10 cellular contexts compared by ENCODE assay signal in the genomic region with DNA sequence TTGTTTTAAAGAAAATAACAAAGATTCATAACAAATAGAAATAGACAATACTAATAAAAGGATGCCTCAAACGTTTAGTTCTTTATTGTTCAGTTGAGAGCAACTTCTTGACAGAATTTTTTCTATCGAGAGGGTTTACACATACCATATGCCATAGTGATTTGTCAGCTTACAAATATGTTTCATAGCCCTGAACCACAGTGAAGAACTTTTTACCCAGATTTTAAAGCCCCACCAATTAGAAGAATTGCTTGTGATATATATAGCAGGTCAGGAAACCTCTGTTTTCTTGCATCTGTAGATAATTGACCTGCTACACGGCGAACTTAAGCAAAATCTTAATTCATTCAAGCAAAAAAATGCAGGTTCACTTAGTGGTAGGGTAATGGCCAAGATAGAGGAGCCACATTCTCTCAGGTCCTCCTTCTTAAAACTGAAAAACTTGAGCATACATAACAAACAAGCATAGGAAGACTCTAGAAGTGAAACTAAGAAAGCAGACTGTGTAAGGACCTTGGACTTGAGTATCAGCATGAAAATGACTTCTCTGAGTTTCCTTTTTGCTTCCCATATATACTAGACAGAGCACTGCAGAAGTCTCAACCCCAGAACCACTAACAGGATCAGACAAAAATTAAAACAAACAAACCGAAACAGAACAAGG. TPM values are rescaled to one million over a fixed set of nuclear protein-coding genes. Genes with fewer than 3 reads are reported as not detected.
A peak's percentile ranks its signal among the peaks of the same experiment; 100 is the strongest.
DNase-seq lines count a peak whose midpoint lies in the region; ATAC-seq and TF ChIP-seq lines count a peak whose summit lies in the region.
"Had no signal": no experiment of that assay in that cellular context is flagged by ENCODE, and none has a peak within 500 bp of the region (broad histone marks: within the 10 kb centered on the region; RNA-seq: fewer than 3 reads in every experiment).

No MANE protein-coding gene starts in this region.

- ATAC-seq in GM19452 (IDR thresholded peaks at IDR 0.05; ENCODE audit: unreplicated experiment) (peak; percentile 96), HG02884 (IDR thresholded peaks at IDR 0.05; ENCODE audit: unreplicated experiment) (peak; percentile 81), omental fat pad (ENCODE audit: low FRiP score) (no peak)

- H3K4me1 ChIP-seq in testis = no peaks in the 10 kb centered on the region

- H3K4me3 Mint-ChIP-seq in Calu3 (ENCODE audit: low read depth, unreplicated experiment) = peak overlapping the region; percentile 22
- H3K4me3 Mint-ChIP-seq: activated B cell treated with CpG ODN at 0.5 μM for 24 hours; activated naive CD4-positive, alpha-beta T cell treated with anti-CD3 and anti-CD28 coated beads, Interleukin-2, amount 50 U/mL, for 24 hours had no signal

- DNase-seq in Calu3 (no peak), HT1080 (ENCODE audit: low read depth) (peak; percentile 7), omental fat pad (ENCODE audit: low spot score) (no peak), amygdala (lab: John Stamatoyannopoulos, UW) (no peak), GM19240 (ENCODE audit: insufficient read length, low spot score) (no peak), testis (no peak)
- DNase-seq: activated B cell treated with CpG ODN at 0.5 μM for 24 hours had no signal

- no peak overlapping the region for H3K27ac ChIP-seq in testis

- H3K27me3 Mint-ChIP-seq in Calu3 (ENCODE audit: unreplicated experiment) = no peaks in the 10 kb centered on the region
- H3K27me3 Mint-ChIP-seq: activated B cell treated with CpG ODN at 0.5 μM for 24 hours; activated naive CD4-positive, alpha-beta T cell treated with anti-CD3 and anti-CD28 coated beads, Interleukin-2, amount 50 U/mL, for 24 hours had no signal

- H3K27me3 ChIP-seq in testis = no peaks in the 10 kb centered on the region

- peak overlapping the region; percentile 7 for H3K27ac Mint-ChIP-seq in Calu3 (ENCODE audit: unreplicated experiment)
- H3K27ac Mint-ChIP-seq: activated B cell treated with CpG ODN at 0.5 μM for 24 hours; activated naive CD4-positive, alpha-beta T cell treated with anti-CD3 and anti-CD28 coated beads, Interleukin-2, amount 50 U/mL, for 24 hours had no signal

- H3K4me3 ChIP-seq in testis = no peak overlapping the region

- H3K36me3 ChIP-seq in testis (ENCODE audit: low read depth, missing control alignments) = no peaks in the 10 kb centered on the region

- no peaks in the 10 kb centered on the region for H3K9me3 ChIP-seq in testis

- intact Hi-C loops in Calu3 (cut with micrococcal nuclease; ENCODE audit: unreplicated experiment) = no loop called here
- intact Hi-C loops in testis (cut with DNase I; ENCODE audit: low total_unique reads) = no loop called here

- TF ChIP-seq CTCF in Calu3 (IDR thresholded peaks at IDR 0.05; ENCODE audit: unreplicated experiment) (no peak), omental fat pad (IDR thresholded peaks at IDR 0.05) (no peak), testis (IDR thresholded peaks at IDR 0.05) (no peak)

- no peak for TF ChIP-seq POLR2A in testis (IDR thresholded peaks at IDR 0.05)

- BruUV-seq in Calu3 (replicated peaks; lab: Mats Ljungman, UMichigan) = no TSS peak

- H3K9me3 Mint-ChIP-seq in Calu3 (ENCODE audit: low read depth, unreplicated experiment) = no peaks in the 10 kb centered on the region
- H3K9me3 Mint-ChIP-seq: activated B cell treated with CpG ODN at 0.5 μM for 24 hours; activated naive CD4-positive, alpha-beta T cell treated with anti-CD3 and anti-CD28 coated beads, Interleukin-2, amount 50 U/mL, for 24 hours had no signal

- CTCF ChIA-PET in Calu3 (lab: Charles Lee) = no interaction called here

- 66% methylated on average over 5 of the region's 5 CpGs for WGBS in testis, 2 donors

- no peaks in the 10 kb centered on the region for H3K4me1 Mint-ChIP-seq in Calu3 (ENCODE audit: low read depth, unreplicated experiment)
- H3K4me1 Mint-ChIP-seq: activated B cell treated with CpG ODN at 0.5 μM for 24 hours; activated naive CD4-positive, alpha-beta T cell treated with anti-CD3 and anti-CD28 coated beads, Interleukin-2, amount 50 U/mL, for 24 hours had no signal

- H3K36me3 Mint-ChIP-seq in Calu3 (ENCODE audit: insufficient read depth, unreplicated experiment) = no peaks in the 10 kb centered on the region
- H3K36me3 Mint-ChIP-seq: activated naive CD4-positive, alpha-beta T cell treated with anti-CD3 and anti-CD28 coated beads, Interleukin-2, amount 50 U/mL, for 24 hours had no signal

RNA-seq across cellular contexts. Expression of gene CRISP1, which starts 39.5 kb away (rescaled TPM):
- total RNA-seq in Calu3 (2022) (not detected in 2 replicates), omental fat pad (not detected), testis (under 1 TPM; 0.19 to 0.55 TPM)
- total RNA-seq in HT1080 (2014; rRNA removed; shearing (Covaris generic)) = not detected in 2 replicates
- not detected in 2 replicates for polyA plus RNA-seq in HT1080 (2015; cell fraction: cytosol; rRNA removed)
- not detected in 2 replicates for polyA plus RNA-seq in HT1080 (2015; cell fraction: nucleus; rRNA removed)
- polyA plus RNA-seq in testis (ENCODE audit: insufficient read depth, low read depth, low replicate concordance) = 3.8 TPM
- total RNA-seq: activated B cell treated with CpG ODN at 0.5 μM for 24 hours had no signal

RNA-seq across cellular contexts. Expression of gene PGK2, which starts 39.8 kb away (rescaled TPM):
- total RNA-seq in Calu3 (2022) = not detected in 2 replicates
- total RNA-seq in HT1080 (2014; rRNA removed; shearing (Covaris generic)) = not detected in 2 replicates
- polyA plus RNA-seq in HT1080 (2015; cell fraction: cytosol; rRNA removed) = not detected in 2 replicates
- not detected in 2 replicates for polyA plus RNA-seq in HT1080 (2015; cell fraction: nucleus; rRNA removed)
- total RNA-seq in omental fat pad = not detected
- total RNA-seq in testis = 100 to 1,000 TPM in 1 of 2 donors, 10 to 100 TPM in 1; 73.8 to 207 TPM
- polyA plus RNA-seq in testis (ENCODE audit: insufficient read depth, low read depth, low replicate concordance) = 364 TPM
- total RNA-seq: activated B cell treated with CpG ODN at 0.5 μM for 24 hours had no signal

Comparison
In these comparisons a context has a peak if more than half of its experiments do, and no peak if none do; other contexts are left out.
1. RNA of gene PGK2, which starts 39.8 kb away (total RNA-seq): 73.8 to 207 TPM in testis; not detected in Calu3, not detected in HT1080 and not detected in omental fat pad; every median in the first group is over 10 times any median in the second.